9 cellular contexts compared by ENCODE assay signal in the genomic region with DNA sequence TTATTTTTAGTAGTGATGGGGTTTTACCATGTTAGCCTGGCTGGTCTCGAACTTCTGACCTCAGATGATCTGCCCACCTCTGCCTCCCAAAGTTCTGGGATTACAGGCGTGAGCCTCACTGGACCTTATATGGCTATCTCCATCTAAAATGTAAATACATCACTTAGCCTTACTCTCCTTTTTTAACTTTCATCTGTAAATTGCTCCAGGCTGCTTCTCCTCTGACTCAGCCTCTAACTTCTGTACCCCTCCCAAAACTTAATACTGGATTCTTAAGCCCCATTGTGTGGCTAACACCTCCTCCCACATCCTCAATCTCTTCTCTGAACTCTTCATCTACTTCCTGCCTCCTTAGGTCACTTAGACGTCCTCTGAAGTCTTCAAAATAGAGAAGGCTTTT. TPM values are rescaled to one million over a fixed set of nuclear protein-coding genes. Genes with fewer than 3 reads are reported as not detected.
DNase-seq lines count a peak whose midpoint lies in the region; ATAC-seq, FAIRE-seq and TF ChIP-seq lines count a peak whose summit lies in the region.
"Had no signal": no experiment of that assay in that cellular context is flagged by ENCODE, and none has a peak within 500 bp of the region (broad histone marks: within the 10 kb centered on the region; RNA-seq: fewer than 3 reads in every experiment).

No MANE protein-coding gene starts in this region.

- no peaks in the 10 kb centered on the region for H3K27me3 Mint-ChIP-seq in CD8-positive, alpha-beta T cell (ENCODE audit: low read depth)
- H3K27me3 Mint-ChIP-seq in activated T-helper 1 cell treated with anti-CD3 and anti-CD28 coated beads, Interleukin-12 subunit alpha, Interleukin-12 subunit beta, Interleukin-2, Interleukin-4 antibody, amounts not matched to agents 30 ng/mL and 10 ng/mL and 1 ng/mL, durations not matched to agents 14 hours and 24 hours and 36 hours (ENCODE audit: insufficient read depth): peaks cover 5% of the 10 kb centered on the region
- H3K27me3 Mint-ChIP-seq in glutamatergic neuron (ENCODE audit: unreplicated experiment): peaks cover 11% of the 10 kb centered on the region

- H3K4me3 ChIP-seq in CD8-positive, alpha-beta T cell (ENCODE audit: low read depth, low read length): no peak overlapping the region
- no peak overlapping the region for H3K4me3 ChIP-seq in mesodermal cell (ENCODE audit: extremely low read depth, insufficient read depth, low read length, poor library complexity, severe bottlenecking)

- H3K9me3 ChIP-seq in CD8-positive, alpha-beta T cell (ENCODE audit: low read length): no peaks in the 10 kb centered on the region
- H3K9me3 ChIP-seq in mesodermal cell (ENCODE audit: control insufficient read depth, low read length): no peaks in the 10 kb centered on the region

- no peak overlapping the region for H3K27ac ChIP-seq in CD8-positive, alpha-beta T cell (ENCODE audit: low read depth, low read length)
- peak overlapping the region; percentile 70 for H3K27ac ChIP-seq in mesodermal cell (ENCODE audit: low read depth, low read length, severe bottlenecking)

- WGBS in mesodermal cell (ENCODE audit: insufficient coverage in 2 of 2), 2 experiments: 39 to 50% methylated on average over 3 of the region's 3 CpGs

- H3K27me3 ChIP-seq in CD8-positive, alpha-beta T cell (ENCODE audit: insufficient read depth, low read length): no peaks in the 10 kb centered on the region

- peak in 5 of 7 experiments; percentile 13 to 56 (median 25) for DNase-seq in CD8-positive, alpha-beta T cell
- peak; percentile 58 for DNase-seq in activated T-helper 1 cell treated with anti-CD3 and anti-CD28 coated beads, Interleukin-12 subunit alpha, Interleukin-12 subunit beta, Interleukin-2, Interleukin-4 antibody, amounts not matched to agents 30 ng/mL and 10 ng/mL and 1 ng/mL, durations not matched to agents 14 hours and 24 hours and 36 hours (ENCODE audit: low spot score)
- no peak for DNase-seq in glutamatergic neuron
- no peak for DNase-seq in HTR-8/SVneo (ENCODE audit: insufficient read length, low spot score)

- FAIRE-seq in HTR-8/SVneo (lab: Jason Lieb, UNC): no peak
- FAIRE-seq: RCC 7860 had no signal

- POLR2A ChIA-PET in CD8-positive, alpha-beta T cell (lab: Charles Lee): no interaction called here

- H3K4me3 Mint-ChIP-seq in CD8-positive, alpha-beta T cell: peak overlapping the region; percentile 24
- peak overlapping the region; percentile 16 for H3K4me3 Mint-ChIP-seq in activated T-helper 1 cell treated with anti-CD3 and anti-CD28 coated beads, Interleukin-12 subunit alpha, Interleukin-12 subunit beta, Interleukin-2, Interleukin-4 antibody, amounts not matched to agents 30 ng/mL and 10 ng/mL and 1 ng/mL, durations not matched to agents 14 hours and 24 hours and 36 hours
- no peak overlapping the region for H3K4me3 Mint-ChIP-seq in glutamatergic neuron (ENCODE audit: unreplicated experiment)

- no peaks in the 10 kb centered on the region for H3K36me3 ChIP-seq in CD8-positive, alpha-beta T cell (ENCODE audit: insufficient read depth, low read length)
- H3K36me3 ChIP-seq in mesodermal cell (ENCODE audit: control insufficient read depth, insufficient read depth, low read length): no peaks in the 10 kb centered on the region

- H3K27ac Mint-ChIP-seq in CD8-positive, alpha-beta T cell: peak overlapping the region; percentile 21
- peak overlapping the region; percentile 82 for H3K27ac Mint-ChIP-seq in activated T-helper 1 cell treated with anti-CD3 and anti-CD28 coated beads, Interleukin-12 subunit alpha, Interleukin-12 subunit beta, Interleukin-2, Interleukin-4 antibody, amounts not matched to agents 30 ng/mL and 10 ng/mL and 1 ng/mL, durations not matched to agents 14 hours and 24 hours and 36 hours
- no peak overlapping the region for H3K27ac Mint-ChIP-seq in glutamatergic neuron (ENCODE audit: unreplicated experiment)

- peaks cover 8% of the 10 kb centered on the region for H3K36me3 Mint-ChIP-seq in CD8-positive, alpha-beta T cell
- peaks cover 16% of the 10 kb centered on the region for H3K36me3 Mint-ChIP-seq in activated T-helper 1 cell treated with anti-CD3 and anti-CD28 coated beads, Interleukin-12 subunit alpha, Interleukin-12 subunit beta, Interleukin-2, Interleukin-4 antibody, amounts not matched to agents 30 ng/mL and 10 ng/mL and 1 ng/mL, durations not matched to agents 14 hours and 24 hours and 36 hours (ENCODE audit: low read depth)
- H3K36me3 Mint-ChIP-seq in glutamatergic neuron (ENCODE audit: unreplicated experiment): no peaks in the 10 kb centered on the region

- peaks cover 75% of the 10 kb centered on the region for H3K4me1 Mint-ChIP-seq in CD8-positive, alpha-beta T cell (ENCODE audit: low read depth)
- H3K4me1 Mint-ChIP-seq in activated T-helper 1 cell treated with anti-CD3 and anti-CD28 coated beads, Interleukin-12 subunit alpha, Interleukin-12 subunit beta, Interleukin-2, Interleukin-4 antibody, amounts not matched to agents 30 ng/mL and 10 ng/mL and 1 ng/mL, durations not matched to agents 14 hours and 24 hours and 36 hours (ENCODE audit: low read depth): peaks cover 69% of the 10 kb centered on the region
- peaks cover 16% of the 10 kb centered on the region for H3K4me1 Mint-ChIP-seq in glutamatergic neuron (ENCODE audit: low read depth, unreplicated experiment)

- peak; percentile 61 for ATAC-seq in CD8-positive, alpha-beta T cell
- ATAC-seq in HG02885 (IDR thresholded peaks at IDR 0.05; ENCODE audit: poor library complexity, unreplicated experiment): peak; percentile 20
- ATAC-seq in HG03039 (IDR thresholded peaks at IDR 0.05; ENCODE audit: unreplicated experiment): no peak
- ATAC-seq in HG03432 (IDR thresholded peaks at IDR 0.05; ENCODE audit: unreplicated experiment): no peak

- no peaks in the 10 kb centered on the region for H3K9me3 Mint-ChIP-seq in CD8-positive, alpha-beta T cell
- no peaks in the 10 kb centered on the region for H3K9me3 Mint-ChIP-seq in activated T-helper 1 cell treated with anti-CD3 and anti-CD28 coated beads, Interleukin-12 subunit alpha, Interleukin-12 subunit beta, Interleukin-2, Interleukin-4 antibody, amounts not matched to agents 30 ng/mL and 10 ng/mL and 1 ng/mL, durations not matched to agents 14 hours and 24 hours and 36 hours
- H3K9me3 Mint-ChIP-seq in glutamatergic neuron (ENCODE audit: unreplicated experiment): peaks cover 18% of the 10 kb centered on the region

- intact Hi-C loops in CD8-positive, alpha-beta T cell (cut with DNase I, micrococcal nuclease): loop anchor here (5.0 to 10.0 kb wide), 3 partner anchors 422 to 1122 kb away; partner anchors contain the start of genes UGCG (in 2 of the 2), DNAJC25 (in 1 of the 2) and PTBP3 (in 1 of the 2)
- intact Hi-C loops in activated T-helper 1 cell treated with anti-CD3 and anti-CD28 coated beads, Interleukin-12 subunit alpha, Interleukin-12 subunit beta, Interleukin-2, Interleukin-4 antibody, amounts not matched to agents 30 ng/mL and 10 ng/mL and 1 ng/mL, durations not matched to agents 14 hours and 24 hours and 36 hours (cut with micrococcal nuclease): loop anchor here (1.0 to 5.0 kb wide), 7 partner anchors 17 to 858 kb away; partner anchors contain the start of genes INIP and UGCG

- CTCF ChIA-PET in CD8-positive, alpha-beta T cell (lab: Charles Lee): no interaction called here

- no peak for TF ChIP-seq CTCF in CD8-positive, alpha-beta T cell (IDR thresholded peaks at IDR 0.05)
- no peak for TF ChIP-seq CTCF in glutamatergic neuron (IDR thresholded peaks at IDR 0.05; ENCODE audit: partially characterized antibody, unreplicated experiment)

- peaks cover 52% of the 10 kb centered on the region for H3K4me1 ChIP-seq in CD8-positive, alpha-beta T cell (ENCODE audit: insufficient read depth, low read length)
- peaks cover 26% of the 10 kb centered on the region for H3K4me1 ChIP-seq in mesodermal cell (ENCODE audit: control insufficient read depth, insufficient read depth, low read length, poor library complexity, severe bottlenecking)

RNA-seq across cellular contexts. Expression of gene SNX30, which starts 4.0 kb away (rescaled TPM):
- 1 to 10 TPM; 6.0 to 8.1 TPM for total RNA-seq in CD8-positive, alpha-beta T cell
- total RNA-seq in activated T-helper 1 cell treated with anti-CD3 and anti-CD28 coated beads, Interleukin-12 subunit alpha, Interleukin-12 subunit beta, Interleukin-2, Interleukin-4 antibody, amounts not matched to agents 30 ng/mL and 10 ng/mL and 1 ng/mL, durations not matched to agents 14 hours and 24 hours and 36 hours: 1.9 and 2.1 TPM in 2 replicates
- 9.4 TPM for polyA plus RNA-seq in mesodermal cell (2013, experiment 1 of 2)
- 8.1 TPM for polyA plus RNA-seq in mesodermal cell (2013, experiment 2 of 2)
- total RNA-seq in glutamatergic neuron (ENCODE audit: unreplicated experiment): 41.7 TPM

RNA-seq across cellular contexts. Expression of gene INIP, which starts 36.7 kb away (rescaled TPM):
- 10 to 100 TPM; 11.7 to 17.2 TPM for total RNA-seq in CD8-positive, alpha-beta T cell
- total RNA-seq in activated T-helper 1 cell treated with anti-CD3 and anti-CD28 coated beads, Interleukin-12 subunit alpha, Interleukin-12 subunit beta, Interleukin-2, Interleukin-4 antibody, amounts not matched to agents 30 ng/mL and 10 ng/mL and 1 ng/mL, durations not matched to agents 14 hours and 24 hours and 36 hours: 38.3 and 46.4 TPM in 2 replicates
- 19.1 TPM for polyA plus RNA-seq in mesodermal cell (2013, experiment 1 of 2)
- polyA plus RNA-seq in mesodermal cell (2013, experiment 2 of 2): 18.9 TPM
- total RNA-seq in glutamatergic neuron (ENCODE audit: unreplicated experiment): 17.6 TPM

Comparison
In these comparisons a context has a peak if more than half of its experiments do, and no peak if none do; other contexts are left out.
1. ATAC-seq: peak in CD8-positive, alpha-beta T cell (single experiment) and HG02885 (single experiment); none in HG03039 (single experiment) and HG03432 (single experiment).
2. DNase-seq: peak in CD8-positive, alpha-beta T cell (5 of 7) and activated T-helper 1 cell treated with anti-CD3 and anti-CD28 coated beads, Interleukin-12 subunit alpha, Interleukin-12 subunit beta, Interleukin-2, Interleukin-4 antibody, amounts not matched to agents 30 ng/mL and 10 ng/mL and 1 ng/mL, durations not matched to agents 14 hours and 24 hours and 36 hours (single experiment); none in glutamatergic neuron (single experiment) and HTR-8/SVneo (single experiment).